ENCODE assay signal across 29 cellular contexts in genomic region chr2:130828461-130828860, GRCh38. TPM values are rescaled to one million over a fixed set of nuclear protein-coding genes. Genes with fewer than 3 reads are reported as not detected.
DNase-seq lines count a peak whose midpoint lies in the region; ATAC-seq and TF ChIP-seq lines count a peak whose summit lies in the region.
"Had no signal": no experiment of that assay in that cellular context is flagged by ENCODE, and none has a peak within 500 bp of the region (broad histone marks: within the 10 kb centered on the region; RNA-seq: fewer than 3 reads in every experiment).

No MANE protein-coding gene starts in this region.

- H3K79me2 ChIP-seq in neural progenitor cell (ENCODE audit: low read depth) = no peaks in the 10 kb centered on the region

- H3K27ac Mint-ChIP-seq in T-helper 17 cell = peak overlapping the region; percentile 98
- no peak overlapping the region for H3K27ac Mint-ChIP-seq in neural progenitor cell
- no peak overlapping the region for H3K27ac Mint-ChIP-seq in activated CD4-positive, alpha-beta memory T cell treated with anti-CD3 and anti-CD28 coated beads, Interleukin-2, amount 10 ng/mL, durations not matched to agents 7 days and 5 days
- H3K27ac Mint-ChIP-seq in activated T-cell treated with anti-CD3 and anti-CD28 coated beads, Interleukin-2, amount 50 U/mL, for 24 hours = no peak overlapping the region
- H3K27ac Mint-ChIP-seq: activated naive CD4-positive, alpha-beta T cell treated with anti-CD3 and anti-CD28 coated beads, Interleukin-2, amount 50 U/mL, for 72 hours; activated T-helper 2 cell treated with anti-CD3 and anti-CD28 coated beads, Interferon-gamma antibody, Interleukin-2, Interleukin-4, amounts not matched to agents 10 μg/mL and 5 μg/mL and 100 μg/mL, durations not matched to agents 14 hours and 24 hours and 36 hours; stimulated activated effector memory CD8-positive, alpha-beta T cell treated with anti-CD3 and anti-CD28 coated beads, Interleukin-12 subunit alpha, Interleukin-12 subunit beta, amount 100 ng/mL, for 72 hours; WTC11 had no signal

- H3K27me3 ChIP-seq in BLaER1 treated with 17β-estradiol and CSF1 and Interleukin-3, amounts not matched to agents 10 nM and 100 nM = peaks cover 0 to 6% (median 0%) of the 10 kb centered on the region in 11 experiments; a peak in 1 of 22 replicates
- no peaks in the 10 kb centered on the region for H3K27me3 ChIP-seq in neural progenitor cell
- H3K27me3 ChIP-seq: ascending aorta had no signal

- H3K4me3 Mint-ChIP-seq in T-helper 17 cell (no peak overlapping the region), neural progenitor cell (no peak overlapping the region)
- no peak overlapping the region for H3K4me3 Mint-ChIP-seq in activated CD4-positive, alpha-beta memory T cell treated with anti-CD3 and anti-CD28 coated beads, Interleukin-2, amount 10 ng/mL, durations not matched to agents 7 days and 5 days
- no peak overlapping the region for H3K4me3 Mint-ChIP-seq in activated T-cell treated with anti-CD3 and anti-CD28 coated beads, Interleukin-2, amount 50 U/mL, for 24 hours
- H3K4me3 Mint-ChIP-seq: central memory CD8-positive, alpha-beta T cell; stimulated activated effector memory CD8-positive, alpha-beta T cell treated with anti-CD3 and anti-CD28 coated beads, Interleukin-12 subunit alpha, Interleukin-12 subunit beta, amount 100 ng/mL, for 72 hours; WTC11 had no signal

- peak overlapping the region; percentile 48 for H2AFZ ChIP-seq in neural progenitor cell (replicated peaks)
- H2AFZ ChIP-seq: GM23248 had no signal

- no peaks in the 10 kb centered on the region for H3K36me3 ChIP-seq in BLaER1 treated with 17β-estradiol and CSF1 and Interleukin-3, amounts not matched to agents 10 nM and 100 nM
- H3K36me3 ChIP-seq in neural progenitor cell = no peaks in the 10 kb centered on the region
- H3K36me3 ChIP-seq: ascending aorta had no signal

- DNase-seq in HT1080 (ENCODE audit: low read depth) (peak; percentile 22), T-helper 17 cell (no peak), neural progenitor cell (ENCODE audit: low spot score) (no peak), left lobe of liver (ENCODE audit: low spot score) (no peak), NCI-H2171 (lab: John Stamatoyannopoulos, UW) (no peak)
- no peak for DNase-seq in activated CD4-positive, alpha-beta memory T cell treated with anti-CD3 and anti-CD28 coated beads, Interleukin-2, amount 10 ng/mL, durations not matched to agents 7 days and 5 days
- no peak for DNase-seq in activated T-cell treated with anti-CD3 and anti-CD28 coated beads, Interleukin-2, amount 50 U/mL, for 24 hours
- DNase-seq: activated CD4-positive, alpha-beta T cell treated with anti-CD3 and anti-CD28 coated beads, Interleukin-2, amount 50 U/mL, for 4 hours; activated CD8-positive, alpha-beta memory T cell treated with anti-CD3 and anti-CD28 coated beads, Interleukin-2, amount 50 U/mL, for 4 hours; dorsolateral prefrontal cortex; GDM1; GM23248; head of caudate nucleus; left cardiac atrium; NCI-H1092; NCI-H187; NCI-H526 treated with DMSO at 0.1 percent for 48 hours; nucleus accumbens; substantia nigra; T-helper 9 cell had no signal

- H3K9me3 Mint-ChIP-seq in neural progenitor cell = no peaks in the 10 kb centered on the region
- no peaks in the 10 kb centered on the region for H3K9me3 Mint-ChIP-seq in activated CD4-positive, alpha-beta memory T cell treated with anti-CD3 and anti-CD28 coated beads, Interleukin-2, amount 10 ng/mL, durations not matched to agents 7 days and 5 days
- H3K9me3 Mint-ChIP-seq in activated T-cell treated with anti-CD3 and anti-CD28 coated beads, Interleukin-2, amount 50 U/mL, for 24 hours = no peaks in the 10 kb centered on the region
- H3K9me3 Mint-ChIP-seq: activated naive CD4-positive, alpha-beta T cell treated with anti-CD3 and anti-CD28 coated beads, Interleukin-2, amount 50 U/mL, for 72 hours; activated T-helper 2 cell treated with anti-CD3 and anti-CD28 coated beads, Interferon-gamma antibody, Interleukin-2, Interleukin-4, amounts not matched to agents 10 μg/mL and 5 μg/mL and 100 μg/mL, durations not matched to agents 14 hours and 24 hours and 36 hours; central memory CD8-positive, alpha-beta T cell; stimulated activated effector memory CD8-positive, alpha-beta T cell treated with anti-CD3 and anti-CD28 coated beads, Interleukin-12 subunit alpha, Interleukin-12 subunit beta, amount 100 ng/mL, for 72 hours; WTC11 had no signal

- H3K9ac ChIP-seq in BLaER1 treated with 17β-estradiol and CSF1 and Interleukin-3, amounts not matched to agents 10 nM and 100 nM = no peak overlapping the region
- no peak overlapping the region for H3K9ac ChIP-seq in neural progenitor cell
- H3K9ac ChIP-seq: GM23248 had no signal

- H3F3A ChIP-seq in neural progenitor cell (ENCODE audit: low read depth) = peaks cover 20% of the 10 kb centered on the region

- H3K4me1 Mint-ChIP-seq in T-helper 17 cell (peaks cover 16% of the 10 kb centered on the region), neural progenitor cell (peaks cover 75% of the 10 kb centered on the region)
- peaks cover 23% of the 10 kb centered on the region for H3K4me1 Mint-ChIP-seq in activated CD4-positive, alpha-beta memory T cell treated with anti-CD3 and anti-CD28 coated beads, Interleukin-2, amount 10 ng/mL, durations not matched to agents 7 days and 5 days
- peaks cover 22% of the 10 kb centered on the region for H3K4me1 Mint-ChIP-seq in activated T-cell treated with anti-CD3 and anti-CD28 coated beads, Interleukin-2, amount 50 U/mL, for 24 hours (ENCODE audit: low read depth)

- H4K20me1 ChIP-seq in BLaER1 treated with 17β-estradiol and CSF1 and Interleukin-3, amounts not matched to agents 10 nM and 100 nM = peaks cover 0 to 30% (median 0%) of the 10 kb centered on the region in 11 experiments; a peak in 5 of 22 replicates
- H4K20me1 ChIP-seq in neural progenitor cell (ENCODE audit: low read depth) = no peaks in the 10 kb centered on the region

- no peak for TF ChIP-seq CTCF in neural progenitor cell (IDR thresholded peaks at IDR 0.05)

- H3K4me1 ChIP-seq in BLaER1 treated with 17β-estradiol and CSF1 and Interleukin-3, amounts not matched to agents 10 nM and 100 nM = peaks cover 54 to 70% (median 65%) of the 10 kb centered on the region in 10 experiments
- peaks cover 42% of the 10 kb centered on the region for H3K4me1 ChIP-seq in neural progenitor cell
- H3K4me1 ChIP-seq: ascending aorta had no signal

- H3K4me2 ChIP-seq in BLaER1 treated with 17β-estradiol and CSF1 and Interleukin-3, amounts not matched to agents 10 nM and 100 nM = peak overlapping the region; percentile 79 to 95 (median 90); a peak in 21 of 22 replicates
- no peak overlapping the region for H3K4me2 ChIP-seq in neural progenitor cell

- POLR2A ChIA-PET in activated CD4-positive, alpha-beta memory T cell treated with anti-CD3 and anti-CD28 coated beads, Interleukin-2, amount 10 ng/mL, durations not matched to agents 7 days and 5 days (lab: Charles Lee) = no interaction called here

- H3K4me3 ChIP-seq in BLaER1 treated with 17β-estradiol and CSF1 and Interleukin-3, amounts not matched to agents 10 nM and 100 nM = no peak overlapping the region
- H3K4me3 ChIP-seq in neural progenitor cell = no peak overlapping the region
- H3K4me3 ChIP-seq: ascending aorta, dorsolateral prefrontal cortex, GM23248, skin epidermis had no signal

- no peak overlapping the region for H3K27ac ChIP-seq in BLaER1 treated with 17β-estradiol and CSF1 and Interleukin-3, amounts not matched to agents 10 nM and 100 nM
- H3K27ac ChIP-seq in neural progenitor cell = no peak overlapping the region
- H3K27ac ChIP-seq: ascending aorta, C4-2B, GM23248 had no signal

- H3K9me3 ChIP-seq in BLaER1 treated with 17β-estradiol and CSF1 and Interleukin-3, amounts not matched to agents 10 nM and 100 nM (replicated peaks in 1 of 11) = no peaks in the 10 kb centered on the region
- no peaks in the 10 kb centered on the region for H3K9me3 ChIP-seq in T-helper 17 cell (ENCODE audit: control insufficient read depth, low read length, poor library complexity, severe bottlenecking)
- no peaks in the 10 kb centered on the region for H3K9me3 ChIP-seq in neural progenitor cell (ENCODE audit: low read depth)
- H3K9me3 ChIP-seq: ascending aorta had no signal

- H3K36me3 Mint-ChIP-seq in T-helper 17 cell (ENCODE audit: low read depth) (no peaks in the 10 kb centered on the region), neural progenitor cell (no peaks in the 10 kb centered on the region)
- H3K36me3 Mint-ChIP-seq in activated CD4-positive, alpha-beta memory T cell treated with anti-CD3 and anti-CD28 coated beads, Interleukin-2, amount 10 ng/mL, durations not matched to agents 7 days and 5 days (ENCODE audit: low read depth) = no peaks in the 10 kb centered on the region
- no peaks in the 10 kb centered on the region for H3K36me3 Mint-ChIP-seq in activated T-cell treated with anti-CD3 and anti-CD28 coated beads, Interleukin-2, amount 50 U/mL, for 24 hours (ENCODE audit: low read depth)
- H3K36me3 Mint-ChIP-seq: activated naive CD4-positive, alpha-beta T cell treated with anti-CD3 and anti-CD28 coated beads, Interleukin-2, amount 50 U/mL, for 72 hours; stimulated activated effector memory CD8-positive, alpha-beta T cell treated with anti-CD3 and anti-CD28 coated beads, Interleukin-12 subunit alpha, Interleukin-12 subunit beta, amount 100 ng/mL, for 72 hours; WTC11 had no signal

- H3K27me3 Mint-ChIP-seq in T-helper 17 cell (peaks cover 11% of the 10 kb centered on the region), neural progenitor cell (ENCODE audit: insufficient read depth, low read depth) (peaks cover 11% of the 10 kb centered on the region)
- peaks cover 9% of the 10 kb centered on the region for H3K27me3 Mint-ChIP-seq in activated CD4-positive, alpha-beta memory T cell treated with anti-CD3 and anti-CD28 coated beads, Interleukin-2, amount 10 ng/mL, durations not matched to agents 7 days and 5 days
- peaks cover 12% of the 10 kb centered on the region for H3K27me3 Mint-ChIP-seq in activated T-cell treated with anti-CD3 and anti-CD28 coated beads, Interleukin-2, amount 50 U/mL, for 24 hours

- CTCF ChIA-PET in activated CD4-positive, alpha-beta memory T cell treated with anti-CD3 and anti-CD28 coated beads, Interleukin-2, amount 10 ng/mL, durations not matched to agents 7 days and 5 days (lab: Charles Lee) = interaction anchor here (1.2 kb wide), 1 partner anchor 31 kb away, joined by 4 read pairs; no protein-coding TSS in a partner anchor

- no peak for ATAC-seq in T-helper 17 cell
- no peak for ATAC-seq in left lobe of liver
- ATAC-seq: activated naive CD4-positive, alpha-beta T cell treated with anti-CD3 and anti-CD28 coated beads, Interleukin-2, amount 50 U/mL, for 72 hours; left cardiac atrium; stimulated activated effector memory CD8-positive, alpha-beta T cell treated with anti-CD3 and anti-CD28 coated beads, Interleukin-12 subunit alpha, Interleukin-12 subunit beta, amount 100 ng/mL, for 72 hours had no signal

RNA-seq across cellular contexts. Expression of gene ARHGEF4, which starts 8.3 kb away (rescaled TPM):
- 0.72 and 1.2 TPM in 2 replicates for total RNA-seq in HT1080 (2014; rRNA removed; shearing (Covaris generic))
- 0.06 and 0.10 TPM in 2 replicates for polyA plus RNA-seq in HT1080 (2015; cell fraction: cytosol; rRNA removed)
- 0.69 and 0.88 TPM in 2 replicates for polyA plus RNA-seq in HT1080 (2015; cell fraction: nucleus; rRNA removed)
- total RNA-seq in T-helper 17 cell = 1 to 10 TPM in 1 of 2 donors, under 1 TPM in 1; 0.77 to 1.5 TPM
- total RNA-seq in neural progenitor cell (ENCODE audit: low replicate concordance) = 22.8 and 44.8 TPM in 2 replicates
- under 1 TPM; 0.25 to 0.30 TPM for total RNA-seq in activated CD4-positive, alpha-beta memory T cell treated with anti-CD3 and anti-CD28 coated beads, Interleukin-2, amount 10 ng/mL, durations not matched to agents 7 days and 5 days
- 1.3 TPM for total RNA-seq in left lobe of liver
